Comparison of ENCODE assay signal across 7 cellular contexts in the genomic region with DNA sequence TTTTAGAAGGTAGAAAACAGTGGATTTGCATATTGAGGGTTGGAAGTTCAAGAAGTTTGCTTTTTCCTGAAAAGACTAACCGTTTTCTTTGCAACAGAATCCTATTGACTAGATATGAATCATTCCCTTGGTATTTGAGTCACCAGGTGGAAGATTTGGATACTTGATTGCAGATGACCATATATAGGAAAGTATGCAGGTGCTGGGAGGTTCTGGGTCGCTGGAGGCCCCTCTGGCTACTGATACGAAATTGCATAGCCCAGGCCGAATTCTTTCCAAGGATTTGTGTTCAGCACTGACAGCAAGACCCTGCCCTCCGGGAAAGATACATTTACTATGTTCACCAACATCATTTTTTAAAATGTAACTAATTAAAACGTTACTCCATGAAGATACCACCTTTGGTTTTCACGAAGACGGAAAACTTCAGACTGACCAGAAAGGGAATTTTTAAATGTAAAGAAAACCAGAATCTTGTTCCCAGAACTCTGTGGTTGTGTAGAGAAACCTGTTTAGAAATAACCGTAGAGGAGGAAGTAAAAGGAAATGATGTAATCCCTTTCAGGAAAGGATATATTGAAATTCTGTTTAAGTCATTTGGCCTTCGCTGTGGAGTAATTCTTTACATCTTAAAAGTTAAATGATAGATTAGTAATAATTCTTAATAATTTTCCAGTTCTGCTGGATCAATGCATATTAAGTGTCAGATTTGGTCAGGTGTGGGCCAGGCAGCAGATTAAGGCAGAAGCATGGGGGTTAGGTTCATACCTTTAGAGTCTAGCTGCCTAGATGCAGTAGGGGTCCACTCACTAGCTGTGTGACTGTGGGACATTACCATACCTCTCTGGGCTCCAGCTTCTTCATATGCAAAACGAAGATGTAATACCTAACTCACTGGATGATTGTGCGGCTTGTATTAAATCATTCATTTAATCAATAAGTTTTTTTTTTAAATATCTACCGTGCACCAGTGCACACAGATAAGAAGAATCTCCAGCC. TPM values are rescaled to one million over a fixed set of nuclear protein-coding genes. Genes with fewer than 3 reads are reported as not detected.
A peak's percentile ranks its signal among the peaks of the same experiment; 100 is the strongest.
DNase-seq lines count a peak whose midpoint lies in the region; FAIRE-seq and TF ChIP-seq lines count a peak whose summit lies in the region.

No MANE protein-coding gene starts in this region.

- H3K9ac ChIP-seq in HUES48 (ENCODE audit: low read depth, low read length) (peak overlapping the region; percentile 85), neuronal stem cell (ENCODE audit: low read depth, low read length, poor library complexity) (no peak overlapping the region)

- no peak overlapping the region for H2BK5ac ChIP-seq in neuronal stem cell (ENCODE audit: low read length)

- H3K27me3 Mint-ChIP-seq in activated T-helper 2 cell treated with anti-CD3 and anti-CD28 coated beads, Interferon-gamma antibody, Interleukin-2, Interleukin-4, amounts not matched to agents 10 μg/mL and 5 μg/mL and 100 μg/mL, durations not matched to agents 14 hours and 24 hours and 36 hours (ENCODE audit: low read depth): peaks cover 45% of the 10 kb centered on the region

- H2AFZ ChIP-seq in neuronal stem cell (ENCODE audit: low read length): no peak overlapping the region

- no peak overlapping the region for H2AK5ac ChIP-seq in neuronal stem cell (ENCODE audit: low read depth, low read length)

- H3K27ac ChIP-seq in HUES48 (ENCODE audit: low read depth, low read length) (peak overlapping the region; percentile 95), SJCRH30 (no peak overlapping the region), neuronal stem cell (replicated peaks; ENCODE audit: low read length) (no peak overlapping the region)

- no peak overlapping the region for H3K4me2 ChIP-seq in neuronal stem cell (ENCODE audit: insufficient read depth, low read length, poor library complexity, severe bottlenecking)

- intact Hi-C loops in activated T-helper 2 cell treated with anti-CD3 and anti-CD28 coated beads, Interferon-gamma antibody, Interleukin-2, Interleukin-4, amounts not matched to agents 10 μg/mL and 5 μg/mL and 100 μg/mL, durations not matched to agents 14 hours and 24 hours and 36 hours (cut with micrococcal nuclease): no loop called here

- no peak overlapping the region for H2BK15ac ChIP-seq in neuronal stem cell (ENCODE audit: low read length)

- H2BK12ac ChIP-seq in neuronal stem cell (ENCODE audit: low read length): no peak overlapping the region

- TF ChIP-seq POLR2A in GM12892 (IDR thresholded peaks at IDR 0.05; ENCODE audit: low read depth, low read length): no peak

- H3K4me3 Mint-ChIP-seq in activated T-helper 2 cell treated with anti-CD3 and anti-CD28 coated beads, Interferon-gamma antibody, Interleukin-2, Interleukin-4, amounts not matched to agents 10 μg/mL and 5 μg/mL and 100 μg/mL, durations not matched to agents 14 hours and 24 hours and 36 hours (ENCODE audit: low read depth): no peak overlapping the region

- no peak for FAIRE-seq in GM12892 (lab: Jason Lieb, UNC)

- no peak overlapping the region for H3K18ac ChIP-seq in neuronal stem cell (ENCODE audit: low read length)

- H3K23ac ChIP-seq in neuronal stem cell (ENCODE audit: low read depth, low read length, poor library complexity): no peak overlapping the region

- no peak overlapping the region for H4K91ac ChIP-seq in neuronal stem cell (ENCODE audit: low read depth, low read length, poor library complexity)

- H3K9me3 ChIP-seq in HUES48 (ENCODE audit: control insufficient read depth, insufficient read depth, low read length) (no peaks in the 10 kb centered on the region), SJCRH30 (replicated peaks) (no peaks in the 10 kb centered on the region), neuronal stem cell (replicated peaks in 1 of 2; ENCODE audit: control insufficient read depth in 2 of 2, insufficient read depth in 1 of 2, low read depth in 1 of 2, low read length in 2 of 2) (no peaks in the 10 kb centered on the region)

- no peaks in the 10 kb centered on the region for H3K36me3 ChIP-seq in HUES48 (ENCODE audit: control insufficient read depth, insufficient read depth, low read length)
- H3K36me3 ChIP-seq in SJCRH30: no peaks in the 10 kb centered on the region; the same call in 1 of the 2 replicates
- H3K36me3 ChIP-seq in neuronal stem cell (replicated peaks in 1 of 2; ENCODE audit: control insufficient read depth in 2 of 2, insufficient read depth in 2 of 2, low read length in 2 of 2): no peaks in the 10 kb centered on the region

- no peak overlapping the region for H3K14ac ChIP-seq in neuronal stem cell (ENCODE audit: low read length)

- H3K4ac ChIP-seq in neuronal stem cell (ENCODE audit: low read length): no peak overlapping the region

- H3K4me1 ChIP-seq in HUES48 (ENCODE audit: control insufficient read depth, insufficient read depth, low read length) (peaks cover 37% of the 10 kb centered on the region), SJCRH30 (peaks cover 11% of the 10 kb centered on the region; the same call in 1 of the 2 replicates), neuronal stem cell (ENCODE audit: control insufficient read depth in 2 of 2, insufficient read depth in 1 of 2, low read depth in 1 of 2, low read length in 2 of 2) (peaks cover 0 to 6% of the 10 kb centered on the region in 2 donors)

- H3K9me3 Mint-ChIP-seq in activated T-helper 2 cell treated with anti-CD3 and anti-CD28 coated beads, Interferon-gamma antibody, Interleukin-2, Interleukin-4, amounts not matched to agents 10 μg/mL and 5 μg/mL and 100 μg/mL, durations not matched to agents 14 hours and 24 hours and 36 hours: no peaks in the 10 kb centered on the region

- peaks cover 4% of the 10 kb centered on the region for H3K36me3 Mint-ChIP-seq in activated T-helper 2 cell treated with anti-CD3 and anti-CD28 coated beads, Interferon-gamma antibody, Interleukin-2, Interleukin-4, amounts not matched to agents 10 μg/mL and 5 μg/mL and 100 μg/mL, durations not matched to agents 14 hours and 24 hours and 36 hours (ENCODE audit: low read depth)

- no peak overlapping the region for H3K27ac Mint-ChIP-seq in activated T-helper 2 cell treated with anti-CD3 and anti-CD28 coated beads, Interferon-gamma antibody, Interleukin-2, Interleukin-4, amounts not matched to agents 10 μg/mL and 5 μg/mL and 100 μg/mL, durations not matched to agents 14 hours and 24 hours and 36 hours

- WGBS in neuronal stem cell (ENCODE audit: extremely low coverage in 2 of 2, insufficient read length in 2 of 2, insufficient replicate concordance in 1 of 2), 2 donors: no CpG with 5 or more reads among the region's 13 CpGs

- H3K4me1 Mint-ChIP-seq in activated T-helper 2 cell treated with anti-CD3 and anti-CD28 coated beads, Interferon-gamma antibody, Interleukin-2, Interleukin-4, amounts not matched to agents 10 μg/mL and 5 μg/mL and 100 μg/mL, durations not matched to agents 14 hours and 24 hours and 36 hours (ENCODE audit: low read depth): peaks cover 9% of the 10 kb centered on the region

- no peaks in the 10 kb centered on the region for H3K79me1 ChIP-seq in neuronal stem cell (ENCODE audit: low read depth, low read length)

- DNase-seq in SJCRH30 (peak; percentile 19 to 35), glomerular endothelial cell (ENCODE audit: extremely low read depth, low read depth, low spot score) (peak; percentile 67), renal cortical epithelial cell (ENCODE audit: low read depth) (peak; percentile 96), GM12892 (ENCODE audit: insufficient read length) (no peak), neuronal stem cell (ENCODE audit: low spot score) (no peak)
- DNase-seq in activated T-helper 2 cell treated with anti-CD3 and anti-CD28 coated beads, Interferon-gamma antibody, Interleukin-2, Interleukin-4, amounts not matched to agents 10 μg/mL and 5 μg/mL and 100 μg/mL, durations not matched to agents 14 hours and 24 hours and 36 hours (ENCODE audit: low spot score): no peak

- H3K4me3 ChIP-seq in HUES48 (ENCODE audit: low read depth, low read length) (peak overlapping the region; percentile 77), SJCRH30 (peak overlapping the region; percentile 58), neuronal stem cell (ENCODE audit: low read length in 2 of 2) (no peak overlapping the region)

- H2BK120ac ChIP-seq in neuronal stem cell (ENCODE audit: low read depth, low read length): no peak overlapping the region

- H3K27me3 ChIP-seq in HUES48 (ENCODE audit: control insufficient read depth, insufficient read depth, low read length) (peaks cover 40% of the 10 kb centered on the region), SJCRH30 (no peaks in the 10 kb centered on the region), neuronal stem cell (ENCODE audit: control insufficient read depth in 3 of 3, insufficient read depth in 3 of 3, low read depth in 1 of 3, low read length in 3 of 3) (peaks cover 0 to 42% (median 4%) of the 10 kb centered on the region in 3 experiments)

- no peak overlapping the region for H4K8ac ChIP-seq in neuronal stem cell (ENCODE audit: low read depth, low read length)

RNA-seq across cellular contexts. Expression of gene ANXA3, which starts 1.1 kb away (rescaled TPM):
- 3.4 and 4.5 TPM in 2 replicates for total RNA-seq in SJCRH30 (2014; rRNA removed; shearing (Covaris generic))
- 83.5 and 116 TPM in 2 replicates for total RNA-seq in glomerular endothelial cell
- total RNA-seq in renal cortical epithelial cell: 195 and 668 TPM in 2 replicates
- 0.30 TPM for polyA plus RNA-seq in GM12892 (2012; ENCODE audit: missing spikeins)
- total RNA-seq in activated T-helper 2 cell treated with anti-CD3 and anti-CD28 coated beads, Interferon-gamma antibody, Interleukin-2, Interleukin-4, amounts not matched to agents 10 μg/mL and 5 μg/mL and 100 μg/mL, durations not matched to agents 14 hours and 24 hours and 36 hours: not detected in 2 replicates
- 8.1 TPM for polyA plus RNA-seq in neuronal stem cell (2013, experiment 1 of 2)
- polyA plus RNA-seq in neuronal stem cell (2013, experiment 2 of 2): 7.1 TPM

Comparison
In these comparisons a context has a peak if more than half of its experiments do, and no peak if none do; other contexts are left out.
1. H3K4me3 ChIP-seq: peak in HUES48 (single experiment) and SJCRH30 (single experiment); none in neuronal stem cell (0 of 2).
2. DNase-seq: peak in SJCRH30 (2 of 2), glomerular endothelial cell (single experiment) and renal cortical epithelial cell (single experiment); none in GM12892 (single experiment), activated T-helper 2 cell treated with anti-CD3 and anti-CD28 coated beads, Interferon-gamma antibody, Interleukin-2, Interleukin-4, amounts not matched to agents 10 μg/mL and 5 μg/mL and 100 μg/mL, durations not matched to agents 14 hours and 24 hours and 36 hours (single experiment) and neuronal stem cell (single experiment).
3. RNA of gene ANXA3, which starts 1.1 kb away (total RNA-seq): 195 to 668 TPM in renal cortical epithelial cell and 83.5 to 116 TPM in glomerular endothelial cell; 3.4 to 4.5 TPM in SJCRH30 and not detected in activated T-helper 2 cell treated with anti-CD3 and anti-CD28 coated beads, Interferon-gamma antibody, Interleukin-2, Interleukin-4, amounts not matched to agents 10 μg/mL and 5 μg/mL and 100 μg/mL, durations not matched to agents 14 hours and 24 hours and 36 hours; every median in the first group is over 10 times any median in the second.